In the genomic region with DNA sequence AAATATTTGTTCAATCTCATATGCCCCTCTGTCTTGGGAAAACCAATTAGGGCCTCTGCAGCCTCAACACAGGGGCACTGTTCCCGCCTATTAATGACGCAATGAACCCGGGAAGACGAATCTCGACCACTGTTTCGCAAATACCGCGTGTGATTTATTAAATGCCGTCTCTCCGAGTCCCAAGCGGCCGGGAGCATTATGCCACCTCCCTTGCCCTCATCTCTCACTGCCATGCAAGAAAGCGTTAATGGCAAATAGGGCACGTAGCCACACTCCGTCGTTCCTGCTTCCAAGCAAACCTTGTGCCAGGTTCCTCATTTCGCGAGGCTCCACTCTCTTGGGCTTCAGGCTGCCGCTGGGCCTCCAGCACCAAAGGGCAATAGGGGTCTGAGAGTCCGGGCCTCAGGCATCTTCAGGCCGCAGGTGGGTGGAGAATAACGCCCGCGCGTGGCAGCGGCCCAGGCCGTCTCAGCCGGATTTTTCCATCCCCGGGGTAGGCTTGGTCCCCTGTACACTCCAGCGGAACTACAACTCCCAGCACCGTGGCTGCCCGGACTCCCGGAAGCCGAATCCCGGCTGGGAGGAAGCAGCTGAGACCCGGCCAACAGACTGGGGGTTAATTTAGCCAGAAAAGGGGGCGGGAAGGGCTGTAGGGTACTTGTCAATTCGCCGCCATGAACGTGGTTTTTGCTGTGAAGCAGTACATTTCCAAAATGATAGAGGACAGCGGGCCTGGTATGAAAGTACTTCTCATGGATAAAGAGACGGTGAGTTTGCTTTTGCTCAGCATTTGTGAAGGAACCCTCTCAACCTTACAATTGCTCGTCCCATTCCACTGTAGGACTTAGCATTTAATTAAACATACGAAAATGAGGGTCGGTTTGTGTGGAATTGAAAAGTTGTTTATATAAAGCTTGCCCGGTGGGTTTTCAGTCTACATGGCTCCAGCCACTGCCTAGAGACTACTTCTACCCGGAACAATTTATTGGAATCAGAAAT, we compare ENCODE assay signal across 8 cellular contexts. TPM values are rescaled to one million over a fixed set of nuclear protein-coding genes. Genes with fewer than 3 reads are reported as not detected.
A peak's percentile ranks its signal among the peaks of the same experiment; 100 is the strongest.
DNase-seq lines count a peak whose midpoint lies in the region; ATAC-seq, FAIRE-seq and TF ChIP-seq lines count a peak whose summit lies in the region.

Gene VPS45, plus strand, starts transcription at position 593 of the 999 bp plus-strand sequence. Its CDS starts 82 bp downstream, at position 675.

- H3K4me1 ChIP-seq in keratinocyte (ENCODE audit: control insufficient read depth, extremely low read depth, insufficient read depth, low read length), result peaks cover 19% of the 10 kb centered on the region

- no peaks in the 10 kb centered on the region for H3K27me3 Mint-ChIP-seq in central memory CD8-positive, alpha-beta T cell

- H3K27ac ChIP-seq in keratinocyte (ENCODE audit: control insufficient read depth, insufficient read depth, low read length), result peak within 1 kb of the TSS; percentile 84

- peaks cover 28% of the 10 kb centered on the region for H3K4me1 Mint-ChIP-seq in central memory CD8-positive, alpha-beta T cell

- peak within 1 kb of the TSS; percentile 94 for H3K27ac Mint-ChIP-seq in central memory CD8-positive, alpha-beta T cell (ENCODE audit: low read depth)

- H3K4me3 ChIP-seq in keratinocyte (ENCODE audit: control insufficient read depth in 2 of 3, extremely low read depth in 1 of 3, insufficient read depth in 2 of 3, low read depth in 1 of 3, low read length in 3 of 3), result peak within 1 kb of the TSS; percentile 47 to 81 (median 78)

- TF ChIP-seq CTCF in keratinocyte (optimal IDR thresholded peaks at IDR 0.05 in 1 of 3, IDR thresholded peaks at IDR 0.05 in 1 of 3, conservative IDR thresholded peaks at IDR 0.05 in 1 of 3; ENCODE audit: extremely low read depth in 1 of 3, insufficient read depth in 2 of 3, low read length in 3 of 3), result peak in 2 of 3 experiments; percentile 28 to 64

- peak; percentile 34 for FAIRE-seq in keratinocyte (lab: Jason Lieb, UNC)

- no peaks in the 10 kb centered on the region for H3K9me1 ChIP-seq in keratinocyte (ENCODE audit: control insufficient read depth, extremely low read depth, insufficient read depth, low read length)

- H3K27me3 ChIP-seq in keratinocyte (ENCODE audit: control insufficient read depth, extremely low read depth, insufficient read depth, low read length), result no peaks in the 10 kb centered on the region

- peak within 1 kb of the TSS; percentile 86 for H3K9ac ChIP-seq in keratinocyte (ENCODE audit: control insufficient read depth, extremely low read depth, insufficient read depth, low read length)

- no peaks in the 10 kb centered on the region for H3K9me3 ChIP-seq in keratinocyte (ENCODE audit: control insufficient read depth, low read depth, low read length)

- no peaks in the 10 kb centered on the region for H3K9me3 Mint-ChIP-seq in central memory CD8-positive, alpha-beta T cell

- dilution Hi-C loops in keratinocyte (cut with MboI; ENCODE audit: extremely low pct_ligation_motif_present, low sequenced_read_pairs), result no loop called here

- peaks cover 9% of the 10 kb centered on the region for H3K36me3 Mint-ChIP-seq in central memory CD8-positive, alpha-beta T cell (ENCODE audit: insufficient read depth)

- no peaks in the 10 kb centered on the region for H4K20me1 ChIP-seq in keratinocyte (ENCODE audit: control insufficient read depth, extremely low read depth, insufficient read depth, low read length)

- ATAC-seq in GM18870 (IDR thresholded peaks at IDR 0.05; ENCODE audit: unreplicated experiment) (peak; percentile 56), HG03139 (IDR thresholded peaks at IDR 0.05; ENCODE audit: unreplicated experiment) (peak; percentile 82)
- peak; percentile 93 for ATAC-seq in central memory CD8-positive, alpha-beta T cell (replicated peaks; ENCODE audit: extremely low read depth, poor library complexity, severe bottlenecking)

- H3K36me3 ChIP-seq in keratinocyte (ENCODE audit: control insufficient read depth in 2 of 2, extremely low read depth in 1 of 2, insufficient read depth in 2 of 2, low read length in 2 of 2), result peaks cover 0 to 6% of the 10 kb centered on the region in 2 experiments

- H3K4me2 ChIP-seq in keratinocyte (ENCODE audit: control insufficient read depth, extremely low read depth, insufficient read depth, low read depth, low read length), result peak within 1 kb of the TSS; percentile 96

- H3K4me3 Mint-ChIP-seq in central memory CD8-positive, alpha-beta T cell, result peak within 1 kb of the TSS; percentile 94

- DNase-seq in ACHN, result peak; percentile 92
- peak; percentile 99 for DNase-seq in NCI-H345 (lab: John Stamatoyannopoulos, UW)
- peak; percentile 62 for DNase-seq in activated CD4-positive, CD25-positive, alpha-beta regulatory T cell treated with anti-CD3 and anti-CD28 coated beads, Interleukin-2, amount 50 U/mL, for 16 hours (ENCODE audit: low read depth, low spot score)
- peak; percentile 45 to 61 for DNase-seq in central memory CD8-positive, alpha-beta T cell (ENCODE audit: low spot score in 2 of 2)
- peak; percentile 23 for DNase-seq in keratinocyte (ENCODE audit: low read depth, low spot score)
- DNase-seq in stimulated activated CD4-positive, alpha-beta T cell treated with anti-CD3 and anti-CD28 coated beads, Interleukin-15, amount 100 ng/mL, for 1 hour (ENCODE audit: low read depth in 1 of 2, low spot score in 1 of 2), result peak; percentile 55 to 69

- H3K79me2 ChIP-seq in keratinocyte (ENCODE audit: control insufficient read depth, insufficient read depth, low read length), result peaks cover 10% of the 10 kb centered on the region

- in situ Hi-C loops in ACHN (cut with HindIII; ENCODE audit: low pct_ligation_motif_present, low pct_unique_long_range_greater_than_20kb, low sequenced_read_pairs), result loop anchor here (10.0 kb wide), 1 partner anchor 103 kb away; no protein-coding TSS in a partner anchor

- peak within 1 kb of the TSS; percentile 98 for H2AFZ ChIP-seq in keratinocyte (ENCODE audit: control insufficient read depth, low read length)

RNA-seq across cellular contexts. Expression of gene VPS45, which starts in this region (rescaled TPM):
- 24.5 to 40.0 TPM (median 34.3 TPM) in 3 replicates for polyA plus RNA-seq in keratinocyte
- polyA plus RNA-seq in keratinocyte (2011; ENCODE audit: low read depth), result 47.4 TPM
- 18.4 and 35.9 TPM in 2 replicates for polyA plus RNA-seq in keratinocyte (2011; cell fraction: cytosol; rRNA removed)
- 58.2 and 66.4 TPM in 2 replicates for polyA plus RNA-seq in keratinocyte (2011; cell fraction: nucleus; rRNA removed)
- 20.3 and 24.9 TPM in 2 replicates for polyA plus RNA-seq in keratinocyte (2012; ENCODE audit: low replicate concordance)
- 7.0 to 41.8 TPM (median 21.5 TPM) in 3 replicates for polyA minus RNA-seq in keratinocyte
- 15.0 TPM for polyA minus RNA-seq in keratinocyte (2011; cell fraction: cytosol; rRNA and poly(A)+ RNA removed)
- polyA minus RNA-seq in keratinocyte (2011; cell fraction: nucleus; rRNA and poly(A)+ RNA removed), result 16.5 and 36.5 TPM in 2 replicates

Comparison
In these comparisons a context has a peak if more than half of its experiments do, and no peak if none do; other contexts are left out.
1. Peak in every context shown above with its lines: DNase-seq, ATAC-seq, H3K4me3 ChIP-seq and H3K27ac ChIP-seq.
2. DNase-seq: peak in every context shown above with its lines; median percentile 99 in NCI-H345; 92 in ACHN; 62 in activated CD4-positive, CD25-positive, alpha-beta regulatory T cell treated with anti-CD3 and anti-CD28 coated beads, Interleukin-2, amount 50 U/mL, for 16 hours; 62 in stimulated activated CD4-positive, alpha-beta T cell treated with anti-CD3 and anti-CD28 coated beads, Interleukin-15, amount 100 ng/mL, for 1 hour; 53 in central memory CD8-positive, alpha-beta T cell; 23 in keratinocyte.